ENCODE assay signal across 8 cellular contexts in the genomic region with DNA sequence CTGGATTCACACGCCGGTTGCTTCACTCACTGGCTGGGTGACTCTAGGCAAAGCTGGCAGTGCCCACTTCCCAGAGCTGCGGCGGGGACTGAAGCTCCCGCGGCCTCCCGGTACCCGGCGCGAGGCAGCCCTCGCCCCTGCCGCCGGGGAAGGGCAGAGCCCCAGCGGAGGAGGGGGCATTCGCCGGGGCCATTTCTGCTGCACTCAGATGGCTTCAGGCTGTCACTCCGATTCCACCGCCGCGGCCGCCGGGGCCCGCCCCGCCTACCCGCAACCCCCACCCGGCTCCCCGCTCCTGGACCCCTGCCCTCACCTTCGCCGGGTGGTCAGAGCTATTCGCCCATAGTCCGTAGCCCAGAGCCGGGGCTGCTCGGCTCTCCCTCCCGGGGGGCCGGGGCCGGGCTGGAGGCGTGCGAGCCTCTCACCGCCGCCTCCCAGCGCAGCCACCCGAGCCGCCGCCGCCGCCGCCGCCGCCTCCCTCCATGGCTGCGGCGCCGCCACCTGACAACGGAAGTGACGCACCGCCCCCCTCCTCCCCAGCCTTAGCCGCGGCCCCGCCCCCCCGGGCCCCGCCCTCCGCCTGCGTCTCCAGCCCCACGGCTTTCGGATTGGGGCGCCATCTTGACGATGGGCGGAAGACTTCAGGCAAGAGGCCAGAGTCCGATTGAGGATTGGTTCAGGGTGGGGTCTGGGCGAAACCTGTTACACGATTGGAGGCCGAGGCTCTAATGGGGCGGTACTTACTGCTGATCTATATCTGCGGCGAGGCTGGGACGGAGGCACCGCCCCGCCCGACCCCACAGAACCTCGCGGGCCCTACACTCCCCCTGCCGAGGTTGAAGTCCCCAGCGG. TPM values are rescaled to one million over a fixed set of nuclear protein-coding genes. Genes with fewer than 3 reads are reported as not detected.
A peak's percentile ranks its signal among the peaks of the same experiment; 100 is the strongest.
DNase-seq lines count a peak whose midpoint lies in the region; ATAC-seq and TF ChIP-seq lines count a peak whose summit lies in the region.

A gene with protein sequence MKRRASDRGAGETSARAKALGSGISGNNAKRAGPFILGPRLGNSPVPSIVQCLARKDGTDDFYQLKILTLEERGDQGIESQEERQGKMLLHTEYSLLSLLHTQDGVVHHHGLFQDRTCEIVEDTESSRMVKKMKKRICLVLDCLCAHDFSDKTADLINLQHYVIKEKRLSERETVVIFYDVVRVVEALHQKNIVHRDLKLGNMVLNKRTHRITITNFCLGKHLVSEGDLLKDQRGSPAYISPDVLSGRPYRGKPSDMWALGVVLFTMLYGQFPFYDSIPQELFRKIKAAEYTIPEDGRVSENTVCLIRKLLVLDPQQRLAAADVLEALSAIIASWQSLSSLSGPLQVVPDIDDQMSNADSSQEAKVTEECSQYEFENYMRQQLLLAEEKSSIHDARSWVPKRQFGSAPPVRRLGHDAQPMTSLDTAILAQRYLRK (minus strand): TSS at position 515 of the 852 bp plus-strand sequence. CDS start 24,592 bp downstream, outside the sequence.

- POLR2A ChIA-PET in PC-9 (lab: Charles Lee; ENCODE audit: unreplicated experiment), result interaction anchor here (0.5 to 1.4 kb wide), 7 partner anchors 11 to 1094 kb away, joined by 3 to 13 read pairs (median 7); a partner anchor contains a TSS

- ATAC-seq in GM21619 (IDR thresholded peaks at IDR 0.05; ENCODE audit: unreplicated experiment), result peak; percentile 82

- H3K27ac ChIP-seq in PC-9 (peak within 1 kb of the TSS; percentile 99), mucosa of rectum (ENCODE audit: low read depth in 2 of 2, low read length in 2 of 2) (peak within 1 kb of the TSS; percentile 96 to 98)

- intact Hi-C loops in PC-9 (cut with micrococcal nuclease; ENCODE audit: unreplicated experiment), result loop anchor here (1.0 to 10.0 kb wide), 6 partner anchors 12 to 1092 kb away; a partner anchor contains a TSS

- H3K4me1 Mint-ChIP-seq in activated T-cell treated with anti-CD3 and anti-CD28 coated beads, Interleukin-2, amount 50 U/mL, for 24 hours (ENCODE audit: low read depth), result peaks cover 65% of the 10 kb centered on the region

- H3K36me3 Mint-ChIP-seq in activated T-cell treated with anti-CD3 and anti-CD28 coated beads, Interleukin-2, amount 50 U/mL, for 24 hours (ENCODE audit: low read depth), result peaks cover 58% of the 10 kb centered on the region

- peak within 1 kb of the TSS; percentile 95 to 98 for H3K9ac ChIP-seq in mucosa of rectum (ENCODE audit: low read depth in 1 of 2, low read length in 2 of 2)

- peaks cover 47% of the 10 kb centered on the region for H3F3A ChIP-seq in PC-9 (ENCODE audit: insufficient read depth, low read depth)

- peaks cover 42% of the 10 kb centered on the region for H4K20me1 ChIP-seq in PC-9 (ENCODE audit: insufficient read depth)

- H2AFZ ChIP-seq in PC-9, result peak within 1 kb of the TSS; percentile 52; the same call in 1 of the 2 replicates

- peaks cover 48% of the 10 kb centered on the region for H3K79me2 ChIP-seq in PC-9 (ENCODE audit: low read depth)

- DNase-seq in DMS 273 treated with DMSO at 0.1 percent for 48 hours (lab: John Stamatoyannopoulos, UW), result peak; percentile 97
- DNase-seq in Jurkat, Clone E6-1 (ENCODE audit: low read depth, low spot score), result peak; percentile 99
- DNase-seq in PC-9, result peak; percentile 97 to 98
- DNase-seq in activated T-cell treated with anti-CD3 and anti-CD28 coated beads, Interleukin-2, amount 50 U/mL, for 24 hours, result peak; percentile 98
- peak; percentile 100 for DNase-seq in erythroblast (lab: John Stamatoyannopoulos, UW)
- DNase-seq in stimulated activated CD8-positive, alpha-beta memory T cell treated with anti-CD3 and anti-CD28 coated beads, Interleukin-4, amount 100 ng/mL, for 48 hours, result peak; percentile 97

- peak within 1 kb of the TSS; percentile 91 for H3K4me3 ChIP-seq in Jurkat, Clone E6-1 (ENCODE audit: low read length)
- H3K4me3 ChIP-seq in PC-9, result peak within 1 kb of the TSS; percentile 98
- peak within 1 kb of the TSS; percentile 79 to 95 for H3K4me3 ChIP-seq in mucosa of rectum (ENCODE audit: low read length in 2 of 2)

- H3K9me3 ChIP-seq in PC-9 (ENCODE audit: insufficient read depth, low read depth) (no peaks in the 10 kb centered on the region), mucosa of rectum (ENCODE audit: control insufficient read depth in 2 of 2, low read length in 2 of 2) (no peaks in the 10 kb centered on the region)

- peak within 1 kb of the TSS; percentile 100 for H3K27ac Mint-ChIP-seq in activated T-cell treated with anti-CD3 and anti-CD28 coated beads, Interleukin-2, amount 50 U/mL, for 24 hours

- H3K4me1 ChIP-seq in PC-9 (replicated peaks; ENCODE audit: insufficient read depth) (peaks cover 33% of the 10 kb centered on the region), mucosa of rectum (ENCODE audit: control insufficient read depth in 2 of 2, insufficient read depth in 2 of 2, low read length in 2 of 2) (peaks cover 36 to 40% of the 10 kb centered on the region in 2 donors)

- peak within 1 kb of the TSS; percentile 93 for H3K4me3 Mint-ChIP-seq in activated T-cell treated with anti-CD3 and anti-CD28 coated beads, Interleukin-2, amount 50 U/mL, for 24 hours

- CTCF ChIA-PET in PC-9 (lab: Charles Lee), result interaction anchor here (0.6 to 2.1 kb wide), 4 partner anchors 12 to 43 kb away, joined by 3 to 16 read pairs (median 4); a partner anchor contains a TSS

- no peaks in the 10 kb centered on the region for H3K9me3 Mint-ChIP-seq in activated T-cell treated with anti-CD3 and anti-CD28 coated beads, Interleukin-2, amount 50 U/mL, for 24 hours

- no peak for TF ChIP-seq CTCF in PC-9 (conservative IDR thresholded peaks at IDR 0.05)

- no peaks in the 10 kb centered on the region for H3K27me3 Mint-ChIP-seq in activated T-cell treated with anti-CD3 and anti-CD28 coated beads, Interleukin-2, amount 50 U/mL, for 24 hours

- H3K9me2 ChIP-seq in PC-9 (ENCODE audit: insufficient read depth), result no peaks in the 10 kb centered on the region

- H3K27me3 ChIP-seq in PC-9 (ENCODE audit: insufficient read depth, low read depth) (no peaks in the 10 kb centered on the region), mucosa of rectum (ENCODE audit: control insufficient read depth in 2 of 2, insufficient read depth in 2 of 2, low read length in 2 of 2) (no peaks in the 10 kb centered on the region)

- peak within 1 kb of the TSS; percentile 98 for H3K4me2 ChIP-seq in PC-9

- TSS peak; percentile 12 for BruUV-seq in PC-9 (replicated peaks; lab: Mats Ljungman, UMichigan)

- H3K36me3 ChIP-seq in PC-9 (ENCODE audit: low read depth) (0 out of 2 replicates have a peak, but pooled peaks cover 7% of the 10 kb centered on the region), mucosa of rectum (ENCODE audit: control insufficient read depth in 2 of 2, insufficient read depth in 2 of 2, low read length in 2 of 2) (peaks cover 0 to under 1% of the 10 kb centered on the region in 2 donors)

- no peak for TF ChIP-seq POLR2A in erythroblast (IDR thresholded peaks at IDR 0.05; ENCODE audit: low read length)

RNA-seq across cellular contexts. Expression of the gene that starts here (rescaled TPM):
- 36.8 TPM for polyA plus RNA-seq in Jurkat, Clone E6-1 (2012; ENCODE audit: insufficient read depth, insufficient read length)
- 42.9 and 59.2 TPM in 2 replicates for total RNA-seq in PC-9 (2021)

Comparison
In these comparisons a context has a peak if more than half of its experiments do, and no peak if none do; other contexts are left out.
1. Peak in every context shown above with its lines: DNase-seq, ATAC-seq, H3K4me3 ChIP-seq and H3K27ac ChIP-seq.